Comparison of ENCODE assay signal across 8 cellular contexts in the genomic region with DNA sequence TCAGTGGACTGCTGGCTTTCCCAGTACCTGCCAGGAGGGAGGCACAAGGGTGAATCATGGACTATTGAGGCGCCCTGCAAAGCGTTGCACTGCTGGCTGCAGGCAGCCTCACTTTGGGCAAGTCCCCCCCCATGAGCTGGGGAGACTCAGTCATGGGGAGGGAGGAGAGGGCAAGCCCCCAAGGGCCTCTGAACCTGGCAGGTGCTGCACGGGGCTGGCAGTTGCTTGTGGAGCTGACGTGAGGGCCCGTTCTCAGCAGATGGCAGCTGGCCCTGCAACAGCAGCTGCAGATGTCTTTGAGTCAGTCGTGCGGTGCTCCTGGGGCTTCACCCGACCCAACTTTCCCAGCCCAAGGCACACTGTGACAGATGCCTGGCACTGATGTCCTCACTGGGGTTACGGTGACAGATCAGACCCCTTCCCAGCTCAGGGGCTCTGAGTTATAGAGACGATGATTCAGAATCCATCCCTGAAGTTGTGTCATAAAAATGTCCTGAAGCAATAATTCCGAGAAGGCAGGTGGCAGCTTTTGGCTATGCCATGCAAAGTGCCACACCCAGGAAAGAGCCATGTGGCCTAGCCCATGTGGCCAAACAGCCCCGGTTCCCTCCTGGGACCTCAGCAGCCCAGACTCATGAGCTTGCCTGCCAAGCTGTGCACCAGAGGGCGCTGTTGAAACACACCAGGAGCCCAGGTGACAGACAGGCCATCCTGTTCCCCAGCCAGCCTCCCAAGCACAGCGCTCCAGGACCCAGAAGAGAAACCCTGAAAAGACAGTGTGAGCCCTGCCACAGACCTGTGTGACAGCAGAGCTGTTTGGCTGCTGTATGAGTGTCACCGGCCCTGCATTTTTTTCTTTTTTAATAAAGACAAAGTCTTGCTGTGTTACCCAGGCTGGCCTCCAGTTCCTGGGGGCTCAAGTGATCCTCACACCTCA. TPM values are rescaled to one million over a fixed set of nuclear protein-coding genes. Genes with fewer than 3 reads are reported as not detected.
A peak's percentile ranks its signal among the peaks of the same experiment; 100 is the strongest.
DNase-seq lines count a peak whose midpoint lies in the region; ATAC-seq, FAIRE-seq and TF ChIP-seq lines count a peak whose summit lies in the region.

No MANE protein-coding gene starts in this region.

- H3K27me3 ChIP-seq in ovary (no peaks in the 10 kb centered on the region), testis (no peaks in the 10 kb centered on the region)

- TF ChIP-seq POLR2A in ovary (IDR thresholded peaks at IDR 0.05) (no peak), testis (IDR thresholded peaks at IDR 0.05) (no peak)

- FAIRE-seq in frontal cortex (lab: Jason Lieb, UNC) = no peak

- WGBS in ovary, 3 donors = 44 to 52% (median 49%) methylated on average over 12 to 15 of the region's 15 CpGs
- WGBS in testis, 2 donors = 49% methylated on average over 15 of the region's 15 CpGs; no CpG with 5 or more reads in 1 of the 2 donors

- ATAC-seq in GM21528 (IDR thresholded peaks at IDR 0.05; ENCODE audit: low FRiP score, unreplicated experiment) = peak; percentile 66

- H3K4me3 ChIP-seq in ovary (no peak overlapping the region), testis (no peak overlapping the region)

- H3K9me3 ChIP-seq in ovary (no peaks in the 10 kb centered on the region), testis (no peaks in the 10 kb centered on the region)

- peak; percentile 32 for TF ChIP-seq EP300 in ovary (IDR thresholded peaks at IDR 0.05)

- intact Hi-C loops in ovary (cut with DNase I) (loop anchor here (2.0 to 10.0 kb wide), 6 partner anchors 57 to 171 kb away; no protein-coding TSS in a partner anchor), testis (cut with DNase I; ENCODE audit: low total_unique reads) (loop anchor here (5.0 to 10.0 kb wide), 2 partner anchors 79 to 167 kb away; no protein-coding TSS in a partner anchor)

- H3K4me1 ChIP-seq in ovary (ENCODE audit: insufficient read depth) (no peaks in the 10 kb centered on the region), testis (peaks cover 8% of the 10 kb centered on the region)

- DNase-seq in DMS 273 treated with DMSO at 0.1 percent for 48 hours (lab: John Stamatoyannopoulos, UW) (peak; percentile 89), M059J (ENCODE audit: low read depth) (peak; percentile 86), SHP77 (lab: John Stamatoyannopoulos, UW) (peak; percentile 87 to 95), frontal cortex (ENCODE audit: low spot score in 2 of 2) (peak; percentile 71 to 87), ovary (peak; percentile 92 to 96 (median 94)), testis (peak; percentile 94)
- DNase-seq in activated effector memory CD4-positive, alpha-beta T cell treated with Interleukin-2 at 50 U/mL for 16 hours = peak; percentile 73

- TF ChIP-seq CTCF in ovary (IDR thresholded peaks at IDR 0.05) = peak; percentile 75 to 93 (median 91)
- peak; percentile 76 to 82 (median 81) for TF ChIP-seq CTCF in testis (IDR thresholded peaks at IDR 0.05)

- H3K27ac ChIP-seq in ovary (peak overlapping the region in 1 of 2 donors; percentile 33), testis (peak overlapping the region in 1 of 2 donors; percentile 19)

- H3K36me3 ChIP-seq in ovary (no peaks in the 10 kb centered on the region), testis (ENCODE audit: low read depth, missing control alignments) (no peaks in the 10 kb centered on the region)

RNA-seq across cellular contexts. Expression of a gene that starts 53.6 kb away (rescaled TPM):
- total RNA-seq in M059J (2014; rRNA removed; shearing (Covaris generic)) = 65.7 and 89.0 TPM in 2 replicates
- total RNA-seq in frontal cortex = 28.5 TPM
- total RNA-seq in ovary = 100 to 1,000 TPM in 5 of 7 donors, 10 to 100 TPM in 2; 54.2 to 436 (median 141) TPM
- 100 to 1,000 TPM in 1 of 2 donors, 10 to 100 TPM in 1; 31.1 to 205 TPM for polyA plus RNA-seq in ovary
- total RNA-seq in testis = 10 to 100 TPM; 12.5 to 19.0 TPM
- polyA plus RNA-seq in testis (ENCODE audit: insufficient read depth, low read depth, low replicate concordance) = 20.1 TPM
